In the genomic region with DNA sequence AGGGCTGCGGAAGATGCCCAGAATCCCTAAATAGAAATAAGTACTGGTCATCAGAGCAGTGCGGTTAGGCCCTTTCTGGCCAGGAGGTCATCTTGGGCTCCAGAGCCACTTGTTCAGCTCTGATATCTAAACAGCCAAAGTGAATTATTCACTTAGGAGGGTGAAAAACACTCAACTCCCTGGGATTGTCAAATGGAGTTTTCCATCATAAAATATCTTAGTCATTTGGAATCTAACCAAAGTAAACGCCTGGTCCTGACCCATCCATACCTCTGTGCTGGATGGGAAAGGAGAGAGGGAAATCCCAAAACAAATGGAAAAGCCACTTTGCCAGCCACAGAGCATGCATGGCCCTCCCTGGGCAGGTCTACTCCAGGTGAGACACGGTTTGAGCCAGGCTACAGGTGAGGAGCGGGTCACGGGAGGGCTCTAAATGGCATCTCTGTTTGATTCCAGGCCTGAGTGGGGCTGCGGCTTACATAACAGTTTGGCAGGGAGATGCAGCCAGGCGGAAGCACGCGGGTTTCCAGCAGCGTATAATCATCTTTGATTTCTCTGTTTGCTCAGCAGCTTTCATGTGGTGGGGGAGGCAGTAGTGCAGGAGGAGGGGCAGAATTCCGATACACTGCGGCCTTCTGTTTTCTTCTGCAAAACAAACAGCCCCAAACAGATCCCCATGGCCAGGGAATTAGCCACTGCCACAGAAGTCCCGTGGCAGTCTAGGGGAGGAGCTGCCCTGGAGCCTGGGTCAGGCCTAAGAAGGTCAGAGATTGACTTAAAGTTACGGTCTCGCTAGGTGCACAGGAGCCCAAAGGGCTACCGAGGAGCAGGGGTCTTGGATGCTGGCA, we compare ENCODE assay signal across 11 cellular contexts. TPM values are rescaled to one million over a fixed set of nuclear protein-coding genes. Genes with fewer than 3 reads are reported as not detected.
DNase-seq lines count a peak whose midpoint lies in the region; ATAC-seq and TF ChIP-seq lines count a peak whose summit lies in the region.
"Had no signal": no experiment of that assay in that cellular context is flagged by ENCODE, and none has a peak within 500 bp of the region (broad histone marks: within the 10 kb centered on the region; RNA-seq: fewer than 3 reads in every experiment).

No MANE protein-coding gene starts in this region.

- H3K4me3 Mint-ChIP-seq in nephron: peak overlapping the region in 1 of 3 experiments; percentile 31
- H3K4me3 Mint-ChIP-seq in activated naive CD4-positive, alpha-beta T cell treated with anti-CD3 and anti-CD28 coated beads for 36 hours: no peak overlapping the region
- no peak overlapping the region for H3K4me3 Mint-ChIP-seq in glutamatergic neuron (ENCODE audit: unreplicated experiment)
- H3K4me3 Mint-ChIP-seq: memory B cell; stimulated activated effector memory CD8-positive, alpha-beta T cell treated with anti-CD3 and anti-CD28 coated beads, Interleukin-12 subunit alpha, Interleukin-12 subunit beta, amount 100 ng/mL, for 72 hours had no signal

- H3K36me3 Mint-ChIP-seq in nephron (ENCODE audit: low read depth) (no peaks in the 10 kb centered on the region), glutamatergic neuron (ENCODE audit: unreplicated experiment) (no peaks in the 10 kb centered on the region)
- no peaks in the 10 kb centered on the region for H3K36me3 Mint-ChIP-seq in activated naive CD4-positive, alpha-beta T cell treated with anti-CD3 and anti-CD28 coated beads for 36 hours (ENCODE audit: low read depth)
- H3K36me3 Mint-ChIP-seq: memory B cell; stimulated activated effector memory CD8-positive, alpha-beta T cell treated with anti-CD3 and anti-CD28 coated beads, Interleukin-12 subunit alpha, Interleukin-12 subunit beta, amount 100 ng/mL, for 72 hours had no signal

- DNase-seq in Ammon's horn (ENCODE audit: low spot score) (peak; percentile 88), NCI-H226 (peak; percentile 71), HuH-7.5 (ENCODE audit: low spot score) (no peak), glutamatergic neuron (no peak)
- DNase-seq in activated naive CD4-positive, alpha-beta T cell treated with anti-CD3 and anti-CD28 coated beads for 36 hours: no peak
- DNase-seq: GM23248 had no signal

- no peak overlapping the region for H3K4me3 ChIP-seq in esophagus (ENCODE audit: low read depth in 1 of 2, low read length in 2 of 2)
- H3K4me3 ChIP-seq: GM23248 had no signal

- H3K36me3 ChIP-seq in esophagus (ENCODE audit: control insufficient read depth in 2 of 2, insufficient read depth in 2 of 2, low read length in 1 of 2): no peaks in the 10 kb centered on the region

- no peak for TF ChIP-seq CTCF in nephron (IDR thresholded peaks at IDR 0.05; ENCODE audit: unreplicated experiment in 3 of 3)
- no peak for TF ChIP-seq CTCF in glutamatergic neuron (IDR thresholded peaks at IDR 0.05; ENCODE audit: partially characterized antibody, unreplicated experiment)

- H3K9me3 Mint-ChIP-seq in nephron: no peaks in the 10 kb centered on the region
- no peaks in the 10 kb centered on the region for H3K9me3 Mint-ChIP-seq in activated naive CD4-positive, alpha-beta T cell treated with anti-CD3 and anti-CD28 coated beads for 36 hours
- no peaks in the 10 kb centered on the region for H3K9me3 Mint-ChIP-seq in glutamatergic neuron (ENCODE audit: unreplicated experiment)
- H3K9me3 Mint-ChIP-seq: memory B cell; stimulated activated effector memory CD8-positive, alpha-beta T cell treated with anti-CD3 and anti-CD28 coated beads, Interleukin-12 subunit alpha, Interleukin-12 subunit beta, amount 100 ng/mL, for 72 hours had no signal

- CTCF ChIA-PET in activated naive CD4-positive, alpha-beta T cell treated with anti-CD3 and anti-CD28 coated beads for 36 hours (lab: Charles Lee): no interaction called here

- peak overlapping the region; percentile 55 to 59 for H3K27ac ChIP-seq in esophagus (ENCODE audit: low read depth in 2 of 2, low read length in 1 of 2)
- H3K27ac ChIP-seq: GM23248 had no signal

- H3K27me3 ChIP-seq in esophagus (ENCODE audit: control insufficient read depth in 1 of 2, insufficient read depth in 2 of 2, low read length in 2 of 2): no peaks in the 10 kb centered on the region

- H3K27ac Mint-ChIP-seq in nephron (peak overlapping the region; percentile 73 to 85 (median 80)), glutamatergic neuron (ENCODE audit: unreplicated experiment) (no peak overlapping the region)
- H3K27ac Mint-ChIP-seq in activated naive CD4-positive, alpha-beta T cell treated with anti-CD3 and anti-CD28 coated beads for 36 hours: no peak overlapping the region
- H3K27ac Mint-ChIP-seq: memory B cell; stimulated activated effector memory CD8-positive, alpha-beta T cell treated with anti-CD3 and anti-CD28 coated beads, Interleukin-12 subunit alpha, Interleukin-12 subunit beta, amount 100 ng/mL, for 72 hours had no signal

- peaks cover 5% of the 10 kb centered on the region for H3K27me3 Mint-ChIP-seq in nephron (ENCODE audit: low read depth)
- H3K27me3 Mint-ChIP-seq in activated naive CD4-positive, alpha-beta T cell treated with anti-CD3 and anti-CD28 coated beads for 36 hours (ENCODE audit: low read depth): no peaks in the 10 kb centered on the region
- H3K27me3 Mint-ChIP-seq in glutamatergic neuron (ENCODE audit: unreplicated experiment): peaks cover 2% of the 10 kb centered on the region

- no peak for ATAC-seq in GM18511 (IDR thresholded peaks at IDR 0.05; ENCODE audit: unreplicated experiment)
- ATAC-seq: stimulated activated effector memory CD8-positive, alpha-beta T cell treated with anti-CD3 and anti-CD28 coated beads, Interleukin-12 subunit alpha, Interleukin-12 subunit beta, amount 100 ng/mL, for 72 hours had no signal

- H3K4me1 Mint-ChIP-seq in nephron (peaks cover 32% of the 10 kb centered on the region), glutamatergic neuron (ENCODE audit: low read depth, unreplicated experiment) (no peaks in the 10 kb centered on the region)
- no peaks in the 10 kb centered on the region for H3K4me1 Mint-ChIP-seq in activated naive CD4-positive, alpha-beta T cell treated with anti-CD3 and anti-CD28 coated beads for 36 hours (ENCODE audit: low read depth)
- H3K4me1 Mint-ChIP-seq: memory B cell; stimulated activated effector memory CD8-positive, alpha-beta T cell treated with anti-CD3 and anti-CD28 coated beads, Interleukin-12 subunit alpha, Interleukin-12 subunit beta, amount 100 ng/mL, for 72 hours had no signal

- WGBS in esophagus, 2 donors: 44 to 46% methylated on average over 17 of the region's 17 CpGs

- H3K4me1 ChIP-seq in esophagus (ENCODE audit: control insufficient read depth in 2 of 2, insufficient read depth in 2 of 2, low read length in 1 of 2): peaks cover 0 to 4% of the 10 kb centered on the region in 2 donors

- no peaks in the 10 kb centered on the region for H3K9me3 ChIP-seq in esophagus (ENCODE audit: control insufficient read depth in 2 of 2, insufficient read depth in 1 of 2, low read depth in 1 of 2, low read length in 1 of 2)

- intact Hi-C loops in activated naive CD4-positive, alpha-beta T cell treated with anti-CD3 and anti-CD28 coated beads for 36 hours (cut with micrococcal nuclease): no loop called here

RNA-seq across cellular contexts. Expression of gene ZNF648, which starts 59.1 kb away (rescaled TPM):
- polyA plus RNA-seq in esophagus: not detected
- not detected for total RNA-seq in activated naive CD4-positive, alpha-beta T cell treated with anti-CD3 and anti-CD28 coated beads for 36 hours
- total RNA-seq in glutamatergic neuron (ENCODE audit: unreplicated experiment): not detected
- total RNA-seq: GM23248 had no signal
- polyA plus RNA-seq: GM23248 had no signal

Comparison
In these comparisons a context has a peak if more than half of its experiments do, and no peak if none do; other contexts are left out.
1. DNase-seq: peak in Ammon's horn (single experiment) and NCI-H226 (single experiment); none in HuH-7.5 (single experiment), activated naive CD4-positive, alpha-beta T cell treated with anti-CD3 and anti-CD28 coated beads for 36 hours (single experiment) and glutamatergic neuron (single experiment).
2. H3K27ac Mint-ChIP-seq: peak in nephron (3 of 3); none in activated naive CD4-positive, alpha-beta T cell treated with anti-CD3 and anti-CD28 coated beads for 36 hours (single experiment) and glutamatergic neuron (single experiment).